Comparison of ENCODE assay signal across 10 cellular contexts in genomic region chr20:47304287-47304686, GRCh38. TPM values are rescaled to one million over a fixed set of nuclear protein-coding genes. Genes with fewer than 3 reads are reported as not detected.
A peak's percentile ranks its signal among the peaks of the same experiment; 100 is the strongest.
DNase-seq lines count a peak whose midpoint lies in the region; TF ChIP-seq lines count a peak whose summit lies in the region.
"Had no signal": no experiment of that assay in that cellular context is flagged by ENCODE, and none has a peak within 500 bp of the region (broad histone marks: within the 10 kb centered on the region; RNA-seq: fewer than 3 reads in every experiment).

No MANE protein-coding gene starts in this region.

- DNase-seq in COLO668 (lab: John Stamatoyannopoulos, UW; ENCODE audit: unreplicated experiment): peak; percentile 53
- DNase-seq in NCI-H2081 (lab: John Stamatoyannopoulos, UW): peak; percentile 37 to 85
- no peak for DNase-seq in esophagus squamous epithelium (lab: John Stamatoyannopoulos, UW)
- no peak for DNase-seq in neural crest cell (ENCODE audit: low read depth, low spot score)
- no peak for DNase-seq in activated CD4-positive, CD25-positive, alpha-beta regulatory T cell treated with anti-CD3 and anti-CD28 coated beads, Interleukin-2, amount 50 U/mL, for 72 hours
- no peak for DNase-seq in T-helper 2 cell treated with Interferon-gamma antibody and Interleukin-4, amounts not matched to agents 5 μg/mL and 100 μg/mL, for 36 hours (ENCODE audit: low spot score)
- DNase-seq in NAMALWA (ENCODE audit: low spot score): no peak
- no peak for DNase-seq in stimulated activated CD4-positive, alpha-beta T cell treated with anti-CD3 and anti-CD28 coated beads, Interleukin-4, amount 100 ng/mL, for 4 hours
- DNase-seq: SW 1271 had no signal

- peaks cover 15% of the 10 kb centered on the region for H3K36me3 Mint-ChIP-seq in neural crest cell (ENCODE audit: low read depth)
- H3K36me3 Mint-ChIP-seq in T-helper 2 cell treated with Interferon-gamma antibody and Interleukin-4, amounts not matched to agents 5 μg/mL and 100 μg/mL, for 36 hours (ENCODE audit: low read depth): peaks cover 57% of the 10 kb centered on the region

- H3K4me3 ChIP-seq in esophagus squamous epithelium: no peak overlapping the region

- H3K4me3 Mint-ChIP-seq in neural crest cell: no peak overlapping the region
- no peak overlapping the region for H3K4me3 Mint-ChIP-seq in T-helper 2 cell treated with Interferon-gamma antibody and Interleukin-4, amounts not matched to agents 5 μg/mL and 100 μg/mL, for 36 hours
- H3K4me3 Mint-ChIP-seq: dendritic cell treated with granulocyte-macrophage colony-stimulating factor and Interleukin-4, amounts not matched to agents 40 ng/mL and 50 ng/mL, for 4 days had no signal

- intact Hi-C loops in esophagus squamous epithelium (cut with DNase I): no loop called here

- peaks cover 0 to 27% (median 11%) of the 10 kb centered on the region in 3 donors for H3K4me1 ChIP-seq in esophagus squamous epithelium

- H3K4me1 Mint-ChIP-seq in neural crest cell: peaks cover 4% of the 10 kb centered on the region
- peaks cover 37% of the 10 kb centered on the region for H3K4me1 Mint-ChIP-seq in T-helper 2 cell treated with Interferon-gamma antibody and Interleukin-4, amounts not matched to agents 5 μg/mL and 100 μg/mL, for 36 hours (ENCODE audit: low read depth)

- WGBS in esophagus squamous epithelium, 2 donors: 71 to 73% methylated on average over 2 to 3 of the region's 3 CpGs

- H3K9me3 Mint-ChIP-seq in neural crest cell: no peaks in the 10 kb centered on the region
- no peaks in the 10 kb centered on the region for H3K9me3 Mint-ChIP-seq in T-helper 2 cell treated with Interferon-gamma antibody and Interleukin-4, amounts not matched to agents 5 μg/mL and 100 μg/mL, for 36 hours
- H3K9me3 Mint-ChIP-seq: dendritic cell treated with granulocyte-macrophage colony-stimulating factor and Interleukin-4, amounts not matched to agents 40 ng/mL and 50 ng/mL, for 4 days had no signal

- no peak overlapping the region for H3K27ac Mint-ChIP-seq in neural crest cell (ENCODE audit: unreplicated experiment)
- H3K27ac Mint-ChIP-seq in T-helper 2 cell treated with Interferon-gamma antibody and Interleukin-4, amounts not matched to agents 5 μg/mL and 100 μg/mL, for 36 hours: no peak overlapping the region
- H3K27ac Mint-ChIP-seq: dendritic cell treated with granulocyte-macrophage colony-stimulating factor and Interleukin-4, amounts not matched to agents 40 ng/mL and 50 ng/mL, for 4 days had no signal

- no peaks in the 10 kb centered on the region for H3K9me3 ChIP-seq in esophagus squamous epithelium

- H3K27me3 Mint-ChIP-seq in neural crest cell (ENCODE audit: low read depth): no peaks in the 10 kb centered on the region
- H3K27me3 Mint-ChIP-seq in T-helper 2 cell treated with Interferon-gamma antibody and Interleukin-4, amounts not matched to agents 5 μg/mL and 100 μg/mL, for 36 hours (ENCODE audit: low read depth): no peaks in the 10 kb centered on the region
- H3K27me3 Mint-ChIP-seq: dendritic cell treated with granulocyte-macrophage colony-stimulating factor and Interleukin-4, amounts not matched to agents 40 ng/mL and 50 ng/mL, for 4 days had no signal

- peak in 2 of 6 experiments; percentile 14 to 21 for TF ChIP-seq CTCF in esophagus squamous epithelium (IDR thresholded peaks at IDR 0.05)
- TF ChIP-seq CTCF in neural crest cell (conservative IDR thresholded peaks at IDR 0.05): peak; percentile 27

- H3K36me3 ChIP-seq in esophagus squamous epithelium: peaks cover 0 to 98% (median 6%) of the 10 kb centered on the region in 3 donors

- TF ChIP-seq POLR2A in esophagus squamous epithelium (IDR thresholded peaks at IDR 0.05): no peak

- no peaks in the 10 kb centered on the region for H3K27me3 ChIP-seq in esophagus squamous epithelium

- peak overlapping the region; percentile 44 to 62 (median 48) for H3K27ac ChIP-seq in esophagus squamous epithelium

RNA-seq across cellular contexts. Expression of gene ZMYND8, which starts 52.2 kb away (rescaled TPM):
- total RNA-seq in esophagus squamous epithelium (10 to 100 TPM; 21.5 to 26.3 (median 24.3) TPM), neural crest cell (86.0 and 92.1 TPM in 2 replicates)

Comparison
In these comparisons a context has a peak if more than half of its experiments do, and no peak if none do; other contexts are left out.
1. DNase-seq: peak in COLO668 (single experiment) and NCI-H2081 (2 of 2); none in esophagus squamous epithelium (single experiment), neural crest cell (single experiment), activated CD4-positive, CD25-positive, alpha-beta regulatory T cell treated with anti-CD3 and anti-CD28 coated beads, Interleukin-2, amount 50 U/mL, for 72 hours (single experiment), T-helper 2 cell treated with Interferon-gamma antibody and Interleukin-4, amounts not matched to agents 5 μg/mL and 100 μg/mL, for 36 hours (single experiment), NAMALWA (single experiment) and stimulated activated CD4-positive, alpha-beta T cell treated with anti-CD3 and anti-CD28 coated beads, Interleukin-4, amount 100 ng/mL, for 4 hours (0 of 2).